In genomic region chr11:119107538-119108150, GRCh38 we compare ENCODE assay signal across 8 cellular contexts. TPM values are rescaled to one million over a fixed set of nuclear protein-coding genes. Genes with fewer than 3 reads are reported as not detected.
DNase-seq lines count a peak whose midpoint lies in the region; ATAC-seq and TF ChIP-seq lines count a peak whose summit lies in the region.

No MANE protein-coding gene starts in this region.

- H3K4me1 ChIP-seq in Karpas-422 (ENCODE audit: low read length) (peaks cover 50% of the 10 kb centered on the region), mesendoderm (ENCODE audit: control insufficient read depth, low read depth, low read length) (peaks cover 13% of the 10 kb centered on the region), vagina (peaks cover 49% of the 10 kb centered on the region)

- H3K27ac Mint-ChIP-seq in chondrocyte (ENCODE audit: unreplicated experiment), result peak overlapping the region; percentile 41

- H3K56ac ChIP-seq in mesendoderm (ENCODE audit: low read length), result peak overlapping the region; percentile 86

- H3K79me2 ChIP-seq in Karpas-422 (ENCODE audit: low read length), result peaks cover 28% of the 10 kb centered on the region
- H3K79me2 ChIP-seq in mesendoderm (ENCODE audit: control insufficient read depth, insufficient read depth, low read length), result no peaks in the 10 kb centered on the region

- no CpG with 5 or more reads among the region's 65 CpGs for WGBS in mesendoderm (ENCODE audit: extremely low coverage, insufficient coverage, low lambda C conversion rate)

- H2AK5ac ChIP-seq in mesendoderm (ENCODE audit: low read length), result no peak overlapping the region

- no peak overlapping the region for H2BK5ac ChIP-seq in mesendoderm (ENCODE audit: low read length)

- no peak overlapping the region for H2AFZ ChIP-seq in Karpas-422 (ENCODE audit: low read length)

- H3K9me2 ChIP-seq in Karpas-422 (replicated peaks; ENCODE audit: insufficient read depth, low read length), result no peaks in the 10 kb centered on the region

- no peak overlapping the region for H4K5ac ChIP-seq in mesendoderm (ENCODE audit: low read length)

- H3K36me3 Mint-ChIP-seq in chondrocyte (ENCODE audit: low read depth), result peaks cover 6% of the 10 kb centered on the region

- H3K4me1 Mint-ChIP-seq in chondrocyte (ENCODE audit: low read depth), result peaks cover 38% of the 10 kb centered on the region

- no peaks in the 10 kb centered on the region for H3K27me3 Mint-ChIP-seq in chondrocyte (ENCODE audit: low read depth)

- no peak overlapping the region for H2BK120ac ChIP-seq in mesendoderm (ENCODE audit: low read depth, low read length)

- peak; percentile 23 for ATAC-seq in GM21528 (IDR thresholded peaks at IDR 0.05; ENCODE audit: low FRiP score, unreplicated experiment)

- H3K36me3 ChIP-seq in Karpas-422 (ENCODE audit: insufficient read depth, low read length) (no peaks in the 10 kb centered on the region; the same call in 1 of the 2 replicates), mesendoderm (ENCODE audit: control insufficient read depth, insufficient read depth, low read length) (no peaks in the 10 kb centered on the region), vagina (peaks cover 0 to 17% of the 10 kb centered on the region in 2 donors)

- H3K4me2 ChIP-seq in Karpas-422 (ENCODE audit: low read depth, low read length, poor library complexity, severe bottlenecking) (peak overlapping the region; percentile 79), mesendoderm (ENCODE audit: low read length) (peak overlapping the region; percentile 72)

- H3K27ac ChIP-seq in Karpas-422 (ENCODE audit: low read length), result peak overlapping the region; percentile 81
- no peak overlapping the region for H3K27ac ChIP-seq in mesendoderm (ENCODE audit: low read depth, low read length)
- H3K27ac ChIP-seq in vagina, result peak overlapping the region; percentile 76

- no peak for TF ChIP-seq CTCF in chondrocyte (IDR thresholded peaks at IDR 0.05)
- TF ChIP-seq CTCF in vagina (IDR thresholded peaks at IDR 0.05), result no peak

- peak overlapping the region; percentile 80 for H3K4me3 Mint-ChIP-seq in chondrocyte (ENCODE audit: unreplicated experiment)

- DNase-seq in ELR (ENCODE audit: low read depth), result peak; percentile 22
- DNase-seq in Karpas-422, result peak; percentile 59
- peak; percentile 93 for DNase-seq in chondrocyte (ENCODE audit: low spot score)
- no peak for DNase-seq in mesendoderm
- no peak for DNase-seq in vagina (ENCODE audit: extremely low spot score in 2 of 2)
- DNase-seq in ecto neural progenitor cell (ENCODE audit: low spot score), result no peak
- no peak for DNase-seq in amniotic stem cell (lab: John Stamatoyannopoulos, UW)

- no peaks in the 10 kb centered on the region for H3K79me1 ChIP-seq in mesendoderm (ENCODE audit: low read length)

- no peak overlapping the region for H3K23ac ChIP-seq in mesendoderm (ENCODE audit: low read length)

- H3K9me3 Mint-ChIP-seq in chondrocyte (ENCODE audit: low read depth), result no peaks in the 10 kb centered on the region

- no peak overlapping the region for H2BK15ac ChIP-seq in mesendoderm (replicated peaks; ENCODE audit: low read depth)

- no peak for TF ChIP-seq POLR2A in vagina (IDR thresholded peaks at IDR 0.05)

- H3K4me3 ChIP-seq in Karpas-422 (ENCODE audit: low read length) (peak overlapping the region; percentile 80), mesendoderm (ENCODE audit: low read length) (peak overlapping the region; percentile 67), vagina (peak overlapping the region; percentile 76 to 98)

- H3K9me3 ChIP-seq in Karpas-422 (ENCODE audit: low read length), result no peaks in the 10 kb centered on the region
- H3K9me3 ChIP-seq in vagina, result no peaks in the 10 kb centered on the region

- intact Hi-C loops in vagina (cut with DNase I), result loop anchor here (10.0 kb wide), 1 partner anchor 227 kb away; the partner anchor contains the start of gene RNF26

- no peak overlapping the region for H3K4ac ChIP-seq in mesendoderm (ENCODE audit: low read depth, low read length)

- H3K27me3 ChIP-seq in Karpas-422 (ENCODE audit: low read length) (no peaks in the 10 kb centered on the region), mesendoderm (ENCODE audit: insufficient read depth, low read length, poor library complexity) (no peaks in the 10 kb centered on the region), vagina (no peaks in the 10 kb centered on the region)

- H3K18ac ChIP-seq in mesendoderm (ENCODE audit: low read length), result no peak overlapping the region

- H4K20me1 ChIP-seq in Karpas-422 (ENCODE audit: insufficient read depth, low read depth, low read length), result no peaks in the 10 kb centered on the region

- H3K9ac ChIP-seq in Karpas-422 (ENCODE audit: low read length) (peak overlapping the region; percentile 82), mesendoderm (ENCODE audit: low read length) (peak overlapping the region; percentile 73)

- H4K8ac ChIP-seq in mesendoderm (ENCODE audit: low read depth, low read length), result no peak overlapping the region

RNA-seq across cellular contexts. Expression of gene C2CD2L, which starts 0.5 kb away (rescaled TPM):
- total RNA-seq in Karpas-422 (2014; rRNA removed; shearing (Covaris generic); ENCODE audit: low replicate concordance), result 10.1 and 11.9 TPM in 2 replicates
- total RNA-seq in chondrocyte, result 11.8 to 13.2 TPM (median 12.1 TPM) in 3 replicates
- 2.1 TPM for polyA plus RNA-seq in mesendoderm (2013, experiment 1 of 2)
- polyA plus RNA-seq in mesendoderm (2013, experiment 2 of 2), result 2.0 TPM
- 7.1 TPM for total RNA-seq in vagina

RNA-seq across cellular contexts. Expression of gene DPAGT1, which starts 6.0 kb away (rescaled TPM):
- 10.0 and 27.3 TPM in 2 replicates for total RNA-seq in Karpas-422 (2014; rRNA removed; shearing (Covaris generic); ENCODE audit: low replicate concordance)
- total RNA-seq in chondrocyte (37.0 to 58.2 TPM (median 41.2 TPM) in 3 replicates), vagina (18.2 TPM)
- 41.4 TPM for polyA plus RNA-seq in mesendoderm (2013, experiment 1 of 2)
- polyA plus RNA-seq in mesendoderm (2013, experiment 2 of 2), result 40.9 TPM

RNA-seq across cellular contexts. Expression of gene HINFP, which starts 13.7 kb away (rescaled TPM):
- 16.3 and 22.4 TPM in 2 replicates for total RNA-seq in Karpas-422 (2014; rRNA removed; shearing (Covaris generic); ENCODE audit: low replicate concordance)
- total RNA-seq in chondrocyte (16.9 to 22.9 TPM (median 21.9 TPM) in 3 replicates), vagina (22.1 TPM)
- polyA plus RNA-seq in mesendoderm (2013, experiment 1 of 2), result 17.5 TPM
- 18.8 TPM for polyA plus RNA-seq in mesendoderm (2013, experiment 2 of 2)

RNA-seq across cellular contexts. Expression of gene HMBS, which starts 23.0 kb away (rescaled TPM):
- total RNA-seq in Karpas-422 (2014; rRNA removed; shearing (Covaris generic); ENCODE audit: low replicate concordance), result 7.5 and 12.7 TPM in 2 replicates
- total RNA-seq in chondrocyte (16.1 to 21.3 TPM (median 16.7 TPM) in 3 replicates), vagina (13.5 TPM)
- 40.0 TPM for polyA plus RNA-seq in mesendoderm (2013, experiment 1 of 2)
- 37.8 TPM for polyA plus RNA-seq in mesendoderm (2013, experiment 2 of 2)

RNA-seq across cellular contexts. Expression of gene VPS11, which starts 40.0 kb away (rescaled TPM):
- total RNA-seq in Karpas-422 (2014; rRNA removed; shearing (Covaris generic); ENCODE audit: low replicate concordance), result 19.2 and 25.5 TPM in 2 replicates
- total RNA-seq in chondrocyte (28.0 to 30.3 TPM (median 30.1 TPM) in 3 replicates), vagina (56.0 TPM)
- polyA plus RNA-seq in mesendoderm (2013, experiment 1 of 2), result 14.4 TPM
- polyA plus RNA-seq in mesendoderm (2013, experiment 2 of 2), result 13.2 TPM

Comparison
In these comparisons a context has a peak if more than half of its experiments do, and no peak if none do; other contexts are left out.
1. DNase-seq: peak in ELR (single experiment), Karpas-422 (single experiment) and chondrocyte (single experiment); none in mesendoderm (single experiment), vagina (0 of 2), ecto neural progenitor cell (single experiment) and amniotic stem cell (single experiment).
2. Peak in every context shown above with its lines, with median percentiles within 50 percentile points of each other: H3K4me3 ChIP-seq.